In the genomic region with DNA sequence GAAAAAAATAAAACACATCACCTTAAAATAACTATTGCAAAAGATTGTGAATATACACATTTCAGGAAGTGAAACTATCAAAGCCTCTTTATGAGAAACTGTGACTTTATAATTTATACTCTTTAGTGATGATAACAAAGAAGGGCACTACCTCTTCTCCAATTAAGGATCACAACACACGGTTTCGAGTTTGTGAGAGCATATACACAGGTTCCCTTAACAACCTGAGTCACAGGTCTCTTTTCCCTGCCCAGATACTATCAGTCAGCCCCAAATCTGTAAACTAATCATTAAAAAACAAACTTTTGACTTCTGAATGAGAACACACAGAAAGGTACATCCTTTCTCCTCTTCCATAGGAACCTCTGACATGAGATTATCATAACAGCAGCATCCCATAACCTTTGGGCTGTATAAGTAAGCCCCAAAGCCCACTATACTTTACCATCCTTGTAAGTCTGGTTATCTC, we compare ENCODE assay signal across 8 cellular contexts. TPM values are rescaled to one million over a fixed set of nuclear protein-coding genes. Genes with fewer than 3 reads are reported as not detected.
DNase-seq lines count a peak whose midpoint lies in the region; ATAC-seq and TF ChIP-seq lines count a peak whose summit lies in the region.

No MANE protein-coding gene starts in this region.

- CTCF ChIA-PET in activated B cell treated with CpG ODN at 0.5 μM for 24 hours (lab: Charles Lee): interaction anchor here (0.9 to 1.0 kb wide), 2 partner anchors 52 to 112 kb away, joined by 3 read pairs; no protein-coding TSS in a partner anchor

- peaks cover 49% of the 10 kb centered on the region for H3K4me1 Mint-ChIP-seq in activated B cell treated with CpG ODN at 0.5 μM for 24 hours
- peaks cover 29% of the 10 kb centered on the region for H3K4me1 Mint-ChIP-seq in mesothelial cell of epicardium

- TF ChIP-seq CTCF in activated B cell treated with CpG ODN at 0.5 μM for 24 hours (IDR thresholded peaks at IDR 0.05): no peak
- no peak for TF ChIP-seq CTCF in mesothelial cell of epicardium (IDR thresholded peaks at IDR 0.05; ENCODE audit: unreplicated experiment)

- peak overlapping the region; percentile 96 for H3K27ac Mint-ChIP-seq in activated B cell treated with CpG ODN at 0.5 μM for 24 hours
- peak overlapping the region; percentile 24 for H3K27ac Mint-ChIP-seq in mesothelial cell of epicardium

- DNase-seq in activated B cell treated with CpG ODN at 0.5 μM for 24 hours (no peak), mesothelial cell of epicardium (ENCODE audit: low spot score in 2 of 2, unreplicated experiment in 2 of 2) (no peak), A172 (ENCODE audit: low spot score) (no peak), islet precursor cell (no peak), KBM-7 (no peak)

- H4K20me1 ChIP-seq in BLaER1 treated with 17β-estradiol and CSF1 and Interleukin-3, amounts not matched to agents 10 nM and 100 nM: no peaks in the 10 kb centered on the region

- POLR2A ChIA-PET in activated B cell treated with CpG ODN at 0.5 μM for 24 hours (lab: Charles Lee): interaction anchor here (0.9 to 1.7 kb wide), 5 partner anchors 40 to 152 kb away, joined by 3 to 45 read pairs (median 8); a partner anchor contains a TSS

- H3K27me3 Mint-ChIP-seq in activated B cell treated with CpG ODN at 0.5 μM for 24 hours (no peaks in the 10 kb centered on the region), mesothelial cell of epicardium (ENCODE audit: low read depth) (no peaks in the 10 kb centered on the region)

- peak overlapping the region; percentile 80 to 98 (median 87) for H3K9ac ChIP-seq in BLaER1 treated with 17β-estradiol and CSF1 and Interleukin-3, amounts not matched to agents 10 nM and 100 nM

- in situ Hi-C loops in KBM-7 (cut with MboI; ENCODE audit: low pct_unique_long_range_greater_than_20kb, low sequenced_read_pairs): no loop called here

- intact Hi-C loops in activated B cell treated with CpG ODN at 0.5 μM for 24 hours (cut with micrococcal nuclease): loop anchor here (1.0 to 2.0 kb wide), 4 partner anchors 45 to 888 kb away; a partner anchor contains a TSS

- peaks cover 0 to 12% (median 5%) of the 10 kb centered on the region in 11 experiments; a peak in 8 of 22 replicates for H3K9me3 ChIP-seq in BLaER1 treated with 17β-estradiol and CSF1 and Interleukin-3, amounts not matched to agents 10 nM and 100 nM (replicated peaks in 1 of 11)

- peak overlapping the region; percentile 60 to 92 (median 83) for H3K4me2 ChIP-seq in BLaER1 treated with 17β-estradiol and CSF1 and Interleukin-3, amounts not matched to agents 10 nM and 100 nM

- peak overlapping the region in 9 of 10 experiments; percentile 35 to 63 (median 44); a peak in 15 of 20 replicates for H3K4me3 ChIP-seq in BLaER1 treated with 17β-estradiol and CSF1 and Interleukin-3, amounts not matched to agents 10 nM and 100 nM

- peaks cover 36% of the 10 kb centered on the region for H3K36me3 Mint-ChIP-seq in activated B cell treated with CpG ODN at 0.5 μM for 24 hours (ENCODE audit: low read depth)
- peaks cover 8% of the 10 kb centered on the region for H3K36me3 Mint-ChIP-seq in mesothelial cell of epicardium

- no peaks in the 10 kb centered on the region for H3K27me3 ChIP-seq in BLaER1 treated with 17β-estradiol and CSF1 and Interleukin-3, amounts not matched to agents 10 nM and 100 nM

- peak overlapping the region; percentile 92 to 100 (median 98) for H3K27ac ChIP-seq in BLaER1 treated with 17β-estradiol and CSF1 and Interleukin-3, amounts not matched to agents 10 nM and 100 nM

- H3K9me3 Mint-ChIP-seq in activated B cell treated with CpG ODN at 0.5 μM for 24 hours (no peaks in the 10 kb centered on the region), mesothelial cell of epicardium (no peaks in the 10 kb centered on the region)

- ATAC-seq in GM19372 (IDR thresholded peaks at IDR 0.05; ENCODE audit: low read depth, unreplicated experiment) (peak; percentile 41), HG03342 (IDR thresholded peaks at IDR 0.05; ENCODE audit: unreplicated experiment) (peak; percentile 57), activated B cell treated with CpG ODN at 0.5 μM for 24 hours (ENCODE audit: low read depth) (peak; percentile 79)

- H3K36me3 ChIP-seq in BLaER1 treated with 17β-estradiol and CSF1 and Interleukin-3, amounts not matched to agents 10 nM and 100 nM: peaks cover 43 to 65% (median 58%) of the 10 kb centered on the region in 11 experiments

- H3K4me3 Mint-ChIP-seq in activated B cell treated with CpG ODN at 0.5 μM for 24 hours (peak overlapping the region; percentile 65), mesothelial cell of epicardium (no peak overlapping the region)

- H3K4me1 ChIP-seq in BLaER1 treated with 17β-estradiol and CSF1 and Interleukin-3, amounts not matched to agents 10 nM and 100 nM: peaks cover 45 to 92% (median 59%) of the 10 kb centered on the region in 10 experiments

RNA-seq across cellular contexts. Expression of a gene that starts 44.9 kb away (rescaled TPM):
- 66.4 and 76.5 TPM in 2 replicates for total RNA-seq in activated B cell treated with CpG ODN at 0.5 μM for 24 hours
- total RNA-seq in mesothelial cell of epicardium: 37.0 to 38.7 TPM (median 38.1 TPM) in 3 replicates
- total RNA-seq in A172 (2014; rRNA removed; shearing (Covaris generic)): 41.1 and 43.9 TPM in 2 replicates
